Comparison of ENCODE assay signal across 15 cellular contexts in the genomic region with DNA sequence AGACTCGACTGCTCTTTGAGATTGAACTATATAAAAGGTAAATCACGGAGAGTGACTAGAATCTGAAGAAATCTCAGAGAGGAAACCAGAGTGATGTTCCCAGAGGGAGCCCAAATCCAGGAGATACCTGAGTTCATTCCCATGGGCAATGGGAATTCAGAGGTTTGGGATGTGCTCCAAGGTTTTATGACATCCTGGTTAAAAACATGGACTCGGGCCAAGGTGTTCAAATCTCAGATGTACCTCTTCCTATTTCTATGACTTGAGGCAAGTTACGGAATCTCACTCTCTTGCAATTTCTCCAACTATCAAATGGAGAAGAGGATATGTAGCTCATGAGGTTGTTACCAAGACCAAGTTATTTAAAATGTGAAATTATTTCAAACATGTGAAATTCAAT.
"Had no signal": no experiment of that assay in that cellular context is flagged by ENCODE, and none has a peak within 500 bp of the region (broad histone marks: within the 10 kb centered on the region; RNA-seq: fewer than 3 reads in every experiment).

No MANE protein-coding gene starts in this region.

- H3K27me3 Mint-ChIP-seq: dendritic cell treated with granulocyte-macrophage colony-stimulating factor and Interleukin-4, amounts not matched to agents 40 ng/mL and 50 ng/mL, for 4 days had no signal

- H3K9me3 ChIP-seq: left ventricle myocardium inferior, lower lobe of right lung had no signal

- H3K36me3 Mint-ChIP-seq: immature natural killer cell, naive B cell had no signal

- H3K27me3 ChIP-seq: foreskin keratinocyte had no signal

- H3K27ac ChIP-seq: foreskin keratinocyte, left ventricle myocardium inferior, lower lobe of right lung had no signal

- H3K4me3 ChIP-seq: left ventricle myocardium inferior, lower lobe of right lung had no signal

- H3K36me3 ChIP-seq: left ventricle myocardium inferior, lower lobe of right lung had no signal

- H3K4me3 Mint-ChIP-seq: dendritic cell treated with granulocyte-macrophage colony-stimulating factor and Interleukin-4, amounts not matched to agents 40 ng/mL and 50 ng/mL, for 4 days; effector memory CD8-positive, alpha-beta T cell; immature natural killer cell; naive B cell; nephron had no signal

- H3K27ac Mint-ChIP-seq: dendritic cell treated with granulocyte-macrophage colony-stimulating factor and Interleukin-4, amounts not matched to agents 40 ng/mL and 50 ng/mL, for 4 days; effector memory CD8-positive, alpha-beta T cell; immature natural killer cell; nephron had no signal

- H3K4me1 ChIP-seq: foreskin keratinocyte, left ventricle myocardium inferior, lower lobe of right lung had no signal

- H3K9me3 Mint-ChIP-seq: dendritic cell treated with granulocyte-macrophage colony-stimulating factor and Interleukin-4, amounts not matched to agents 40 ng/mL and 50 ng/mL, for 4 days; effector memory CD8-positive, alpha-beta T cell; immature natural killer cell; naive B cell; nephron had no signal

- DNase-seq: effector memory CD8-positive, alpha-beta T cell; immature natural killer cell; kidney; left cardiac atrium; left ventricle myocardium inferior; lower lobe of right lung; naive B cell; posterior cingulate gyrus; stimulated activated CD4-positive, alpha-beta T cell treated with anti-CD3 and anti-CD28 coated beads, Interleukin-12 subunit alpha, Interleukin-12 subunit beta, amount 100 ng/mL, for 4 hours; stimulated activated naive CD4-positive, alpha-beta T cell treated with Interleukin-2 at 50 U/mL for 16 hours had no signal

- FAIRE-seq: colon had no signal

- ATAC-seq: effector memory CD8-positive, alpha-beta T cell; left cardiac atrium; lower lobe of right lung; sciatic nerve had no signal
